Comparison of ENCODE assay signal across 13 cellular contexts in the genomic region with DNA sequence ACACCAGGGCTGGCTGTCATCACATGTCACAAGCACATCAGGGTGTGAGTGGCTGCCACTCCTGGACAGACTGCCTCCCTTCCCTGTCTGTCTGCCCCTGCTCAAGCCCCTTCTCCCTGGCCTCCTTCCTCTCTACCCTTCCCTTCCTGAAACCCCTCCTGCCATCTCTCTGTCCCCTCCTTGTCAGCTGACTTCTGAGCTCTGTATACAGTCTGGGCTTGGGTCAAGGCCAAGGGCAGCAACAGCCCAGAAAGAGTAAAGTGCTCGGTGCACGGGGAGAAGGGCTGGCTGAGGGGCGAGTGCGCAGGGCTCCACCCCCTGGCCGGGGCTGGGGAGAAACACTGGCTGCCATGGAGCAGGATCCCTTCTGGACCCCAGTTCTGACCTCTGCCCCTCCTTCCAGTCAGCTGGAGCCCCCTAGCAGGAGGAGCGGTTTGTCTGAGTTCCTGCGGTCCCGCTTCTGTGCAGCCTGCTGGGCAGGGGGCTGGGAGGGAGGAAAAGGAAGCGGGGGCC. TPM values are rescaled to one million over a fixed set of nuclear protein-coding genes. Genes with fewer than 3 reads are reported as not detected.
DNase-seq lines count a peak whose midpoint lies in the region; FAIRE-seq and TF ChIP-seq lines count a peak whose summit lies in the region.
"Had no signal": no experiment of that assay in that cellular context is flagged by ENCODE, and none has a peak within 500 bp of the region (broad histone marks: within the 10 kb centered on the region; RNA-seq: fewer than 3 reads in every experiment).

No MANE protein-coding gene starts in this region.

- no peak for TF ChIP-seq EP300 in H1 (IDR thresholded peaks at IDR 0.05; ENCODE audit: borderline replicate concordance in 1 of 2, low read depth in 2 of 2, low read length in 2 of 2)

- no peak overlapping the region for H2AFZ ChIP-seq in H1 (ENCODE audit: low read length)
- no peak overlapping the region for H2AFZ ChIP-seq in smooth muscle cell (ENCODE audit: low read depth)

- no peak for DNase-seq in activated naive CD4-positive, alpha-beta T cell treated with anti-CD3 and anti-CD28 coated beads for 36 hours
- DNase-seq in activated naive CD4-positive, alpha-beta T cell treated with anti-CD3 and anti-CD28 coated beads, Interleukin-2, amount 50 U/mL, for 16 hours = no peak
- DNase-seq in NB4 (ENCODE audit: low read depth) (peak; percentile 55), H1 (ENCODE audit: low read depth in 1 of 2, low spot score in 2 of 2) (peak in 1 of 2 experiments; percentile 65), smooth muscle cell (lab: John Stamatoyannopoulos, UW; ENCODE audit: unreplicated experiment) (no peak), hypothalamus (lab: John Stamatoyannopoulos, UW) (no peak), erythroblast (lab: John Stamatoyannopoulos, UW) (no peak), NCI-H345 treated with DMSO at 0.1 percent for 48 hours (lab: John Stamatoyannopoulos, UW; ENCODE audit: unreplicated experiment) (no peak)
- DNase-seq: activated CD8-positive, alpha-beta memory T cell treated with anti-CD3 and anti-CD28 coated beads, Interleukin-2, amount 50 U/mL, for 48 hours; NCI-H187 treated with DMSO at 0.1 percent for 48 hours had no signal

- H3K4me2 ChIP-seq in H1 (ENCODE audit: insufficient read depth in 1 of 2, low read depth in 2 of 2, low read length in 2 of 2) (peak overlapping the region in 1 of 2 experiments; percentile 88; a peak in 3 of 4 replicates), smooth muscle cell (peak overlapping the region; percentile 61)

- H4K20me1 ChIP-seq in H1 (replicated peaks in 1 of 2; ENCODE audit: control insufficient read depth in 1 of 2, insufficient read depth in 2 of 2, low read length in 2 of 2) (no peaks in the 10 kb centered on the region), smooth muscle cell (ENCODE audit: low read depth) (no peaks in the 10 kb centered on the region)

- no peak overlapping the region for H3K56ac ChIP-seq in H1 (replicated peaks; ENCODE audit: insufficient read length, low read depth, low read length)

- H3K79me2 ChIP-seq in H1 (ENCODE audit: control insufficient read depth in 1 of 2, insufficient read depth in 2 of 2, low read length in 2 of 2) = no peaks in the 10 kb centered on the region
- H3K79me2 ChIP-seq in smooth muscle cell (ENCODE audit: low read depth) = no peaks in the 10 kb centered on the region

- WGBS in H1 (ENCODE audit: extremely low coverage in 1 of 2, insufficient coverage in 1 of 2, insufficient read length in 1 of 2, insufficient replicate concordance in 2 of 2, low coverage in 1 of 2, low lambda C conversion rate in 2 of 2, missing lambda C conversion rate in 1 of 2), 2 experiments = 24% methylated on average over 9 of the region's 9 CpGs; no CpG with 5 or more reads in 1 of the 2 experiments
- WGBS in smooth muscle cell (ENCODE audit: low lambda C conversion rate) = 32% methylated on average over 9 of the region's 9 CpGs

- intact Hi-C loops in activated naive CD4-positive, alpha-beta T cell treated with anti-CD3 and anti-CD28 coated beads for 36 hours (cut with micrococcal nuclease) = loop anchor here (2.0 to 5.0 kb wide), 3 partner anchors 21 to 175 kb away; partner anchors contain the start of gene PCMTD2

- H2BK20ac ChIP-seq in H1 (ENCODE audit: low read length) = no peak overlapping the region

- 0 out of 2 replicates have a peak overlapping the region, but pooled peaks have one; percentile 18 for H2BK5ac ChIP-seq in H1 (ENCODE audit: low read depth, low read length)

- FAIRE-seq in H1 (lab: Jason Lieb, UNC) = no peak

- H4K5ac ChIP-seq in H1 (ENCODE audit: insufficient read length, low read depth, low read length) = no peak overlapping the region

- peak overlapping the region; percentile 55; the same call in 1 of the 2 replicates for H2BK12ac ChIP-seq in H1 (ENCODE audit: low read depth, low read length)

- H3K18ac ChIP-seq in H1 (ENCODE audit: extremely low read depth, low read length) = no peak overlapping the region

- H3K23me2 ChIP-seq in H1 (ENCODE audit: low read depth, low read length) = peaks cover 22% of the 10 kb centered on the region; the same call in 1 of the 2 replicates

- H3K36me3 ChIP-seq in H1 (ENCODE audit: control insufficient read depth in 2 of 4, insufficient read depth in 4 of 4, low read length in 3 of 4) = no peaks in the 10 kb centered on the region
- H3K36me3 ChIP-seq in smooth muscle cell (ENCODE audit: low read depth) = no peaks in the 10 kb centered on the region

- no peak overlapping the region for H2BK15ac ChIP-seq in H1 (ENCODE audit: low read length)

- H3K36me3 Mint-ChIP-seq in activated naive CD4-positive, alpha-beta T cell treated with anti-CD3 and anti-CD28 coated beads for 36 hours (ENCODE audit: low read depth) = no peaks in the 10 kb centered on the region

- TF ChIP-seq POLR2A in NB4 (IDR thresholded peaks at IDR 0.05; ENCODE audit: extremely low read depth, insufficient read length) (no peak), H1 (IDR thresholded peaks at IDR 0.05; ENCODE audit: control extremely low read depth in 1 of 2, low read depth in 2 of 2, low read length in 2 of 2) (no peak), erythroblast (IDR thresholded peaks at IDR 0.05; ENCODE audit: low read length) (no peak)

- peaks cover 14% of the 10 kb centered on the region for H3F3A ChIP-seq in smooth muscle cell (ENCODE audit: low read depth)

- no peak overlapping the region for H2AK5ac ChIP-seq in H1 (ENCODE audit: low read depth, low read length)

- H3K27ac ChIP-seq in H1 (ENCODE audit: low read depth, low read length) = no peak overlapping the region
- no peak overlapping the region for H3K27ac ChIP-seq in smooth muscle cell (ENCODE audit: low read depth)

- H3K27ac Mint-ChIP-seq in activated naive CD4-positive, alpha-beta T cell treated with anti-CD3 and anti-CD28 coated beads for 36 hours = no peak overlapping the region

- peaks cover 9% of the 10 kb centered on the region for H3K27me3 Mint-ChIP-seq in activated naive CD4-positive, alpha-beta T cell treated with anti-CD3 and anti-CD28 coated beads for 36 hours (ENCODE audit: low read depth)

- CTCF ChIA-PET in activated naive CD4-positive, alpha-beta T cell treated with anti-CD3 and anti-CD28 coated beads for 36 hours (lab: Charles Lee) = interaction anchor here (0.9 to 5.7 kb wide), 4 partner anchors 12 to 43 kb away, joined by 3 to 47 read pairs (median 8); no protein-coding TSS in a partner anchor
- CTCF ChIA-PET in H1 (lab: Charles Lee; ENCODE audit: partially characterized antibody) = interaction anchor here (1.0 to 13.0 kb wide), 10 partner anchors 9 to 56 kb away, joined by 3 to 144 read pairs (median 6); partner anchors contain the start of genes SOX18 and TCEA2

- peaks cover 6 to 55% (median 42%) of the 10 kb centered on the region in 4 experiments for H3K27me3 ChIP-seq in H1 (replicated peaks in 1 of 4; ENCODE audit: control insufficient read depth in 3 of 4, extremely low read depth in 1 of 4, insufficient read depth in 3 of 4, low read length in 3 of 4)
- H3K27me3 ChIP-seq in smooth muscle cell (ENCODE audit: low read depth) = peaks cover 26% of the 10 kb centered on the region

- TF ChIP-seq CTCF in NB4 (IDR thresholded peaks at IDR 0.05; ENCODE audit: low read depth, low read length) (no peak), H1 (IDR thresholded peaks at IDR 0.05; ENCODE audit: control extremely low read depth in 1 of 3, insufficient read depth in 1 of 3, low read depth in 1 of 3, low read length in 3 of 3) (no peak), smooth muscle cell (IDR thresholded peaks at IDR 0.05; ENCODE audit: borderline replicate concordance, insufficient read depth, poor library complexity, severe bottlenecking) (no peak)

- H3K9me3 Mint-ChIP-seq in activated naive CD4-positive, alpha-beta T cell treated with anti-CD3 and anti-CD28 coated beads for 36 hours = peaks cover 3% of the 10 kb centered on the region

- POLR2A ChIA-PET in H1 (lab: Charles Lee; ENCODE audit: partially characterized antibody) = interaction anchor here (1.1 kb wide), 1 partner anchor 11 kb away, joined by 3 read pairs; no protein-coding TSS in a partner anchor

- no peak overlapping the region for H3K4me3 ChIP-seq in NB4 (ENCODE audit: low read depth, low read length)
- no peak overlapping the region; a peak in 1 of 8 replicates for H3K4me3 ChIP-seq in H1 (ENCODE audit: extremely low read depth in 1 of 4, insufficient read depth in 2 of 4, low read depth in 3 of 4, low read length in 4 of 4)
- H3K4me3 ChIP-seq in smooth muscle cell = no peak overlapping the region

- no peak overlapping the region for H2BK120ac ChIP-seq in H1 (replicated peaks; ENCODE audit: low read depth, low read length)

- H3K9ac ChIP-seq in H1 (replicated peaks in 1 of 4; ENCODE audit: extremely low read depth in 1 of 4, low read depth in 3 of 4, low read length in 3 of 4) (no peak overlapping the region), smooth muscle cell (ENCODE audit: low read depth) (no peak overlapping the region)

- peak overlapping the region; percentile 36 for H3K4me3 Mint-ChIP-seq in activated naive CD4-positive, alpha-beta T cell treated with anti-CD3 and anti-CD28 coated beads for 36 hours

- peaks cover 0 to 38% (median 20%) of the 10 kb centered on the region in 4 experiments; a peak in 6 of 7 replicates for H3K4me1 ChIP-seq in H1 (replicated peaks in 1 of 4; ENCODE audit: control insufficient read depth in 3 of 4, insufficient read depth in 4 of 4, low read length in 3 of 4)
- H3K4me1 ChIP-seq in smooth muscle cell (ENCODE audit: low read depth) = peaks cover 18% of the 10 kb centered on the region

- no peak for TF ChIP-seq RAD21 in H1 (IDR thresholded peaks at IDR 0.05 in 1 of 2, conservative IDR thresholded peaks at IDR 0.05 in 1 of 2; ENCODE audit: low read depth in 2 of 2, low read length in 2 of 2)

- H3K79me1 ChIP-seq in H1 (ENCODE audit: low read depth, low read length) = no peaks in the 10 kb centered on the region

- H3K14ac ChIP-seq in H1 (ENCODE audit: insufficient read length) = no peak overlapping the region

- H4K91ac ChIP-seq in H1 (replicated peaks; ENCODE audit: insufficient read length, low read length) = no peak overlapping the region

- H4K8ac ChIP-seq in H1 (ENCODE audit: extremely low read depth, insufficient read depth, low read length) = no peak overlapping the region

- H3K23ac ChIP-seq in H1 (ENCODE audit: insufficient read length) = no peak overlapping the region

- H3K4me1 Mint-ChIP-seq in activated naive CD4-positive, alpha-beta T cell treated with anti-CD3 and anti-CD28 coated beads for 36 hours (ENCODE audit: low read depth) = peaks cover 31% of the 10 kb centered on the region

- H3K4ac ChIP-seq in H1 (replicated peaks; ENCODE audit: insufficient read length, low read depth, low read length) = no peak overlapping the region

- no peaks in the 10 kb centered on the region for H3K9me3 ChIP-seq in H1 (ENCODE audit: insufficient read depth in 2 of 2, low read depth in 1 of 2, low read length in 1 of 2)
- no peaks in the 10 kb centered on the region for H3K9me3 ChIP-seq in smooth muscle cell (replicated peaks; ENCODE audit: low read depth)

RNA-seq across cellular contexts. Expression of gene LKAAEAR1, which starts 2.0 kb away (rescaled TPM):
- under 1 TPM; 0.33 to 0.62 TPM for total RNA-seq in activated naive CD4-positive, alpha-beta T cell treated with anti-CD3 and anti-CD28 coated beads for 36 hours
- 0.41 and 0.52 TPM in 2 replicates for total RNA-seq in H1 (2021; fragmentation: NEBNext Ultra II Directional; extraction: Animal tissue kit (Norgen Biotek cat#: 25700))
- polyA plus RNA-seq in H1 (2011; rRNA removed) (0.53 and 0.91 TPM in 2 replicates), smooth muscle cell (0.79 and 1.6 TPM in 2 replicates)
- polyA plus RNA-seq in H1 (2011; cell fraction: cytosol; rRNA removed) = 0.65 TPM
- polyA plus RNA-seq in H1 (2011; cell fraction: nucleus; rRNA removed) = 0.34 TPM
- polyA plus RNA-seq in H1 (2012, experiment 1 of 2) = 0.24 TPM in 1 of 4 replicates, not detected in the others
- polyA plus RNA-seq in H1 (2012, experiment 2 of 2) = not detected
- 0.20 TPM for polyA plus RNA-seq in H1 (2013, experiment 1 of 2)
- 0.28 TPM for polyA plus RNA-seq in H1 (2013, experiment 2 of 2)
- not detected in 2 replicates for polyA minus RNA-seq in H1 (2011; rRNA and poly(A)+ RNA removed)
- not detected for polyA minus RNA-seq in H1 (2011; cell fraction: cytosol; rRNA and poly(A)+ RNA removed)
- polyA minus RNA-seq in H1 (2011; cell fraction: nucleus; rRNA and poly(A)+ RNA removed) = not detected
- 4.5 TPM in 1 of 2 replicates, not detected in the other for total RNA-seq in smooth muscle cell
- total RNA-seq: HT-29, urinary bladder had no signal

RNA-seq across cellular contexts. Expression of gene OPRL1, which starts 2.3 kb away (rescaled TPM):
- total RNA-seq in activated naive CD4-positive, alpha-beta T cell treated with anti-CD3 and anti-CD28 coated beads for 36 hours = under 1 TPM; 0.45 to 0.47 TPM
- total RNA-seq in H1 (2021; fragmentation: NEBNext Ultra II Directional; extraction: Animal tissue kit (Norgen Biotek cat#: 25700)) = 0.52 and 0.63 TPM in 2 replicates
- polyA plus RNA-seq in H1 (2011; rRNA removed) (0.98 and 2.0 TPM in 2 replicates), smooth muscle cell (3.1 and 4.3 TPM in 2 replicates)
- polyA plus RNA-seq in H1 (2011; cell fraction: cytosol; rRNA removed) = 1.3 TPM
- 2.1 TPM for polyA plus RNA-seq in H1 (2011; cell fraction: nucleus; rRNA removed)
- polyA plus RNA-seq in H1 (2012, experiment 1 of 2) = 0.52 to 1.4 TPM (median 1.1 TPM) in 4 replicates
- 0.81 TPM for polyA plus RNA-seq in H1 (2012, experiment 2 of 2)
- polyA plus RNA-seq in H1 (2013, experiment 1 of 2) = 0.39 TPM
- 0.46 TPM for polyA plus RNA-seq in H1 (2013, experiment 2 of 2)
- 1.2 and 1.4 TPM in 2 replicates for polyA minus RNA-seq in H1 (2011; rRNA and poly(A)+ RNA removed)
- polyA minus RNA-seq in H1 (2011; cell fraction: cytosol; rRNA and poly(A)+ RNA removed) = 1.4 TPM
- polyA minus RNA-seq in H1 (2011; cell fraction: nucleus; rRNA and poly(A)+ RNA removed) = 0.50 TPM
- 2.9 and 6.4 TPM in 2 replicates for total RNA-seq in smooth muscle cell

RNA-seq across cellular contexts. Expression of gene RGS19, which starts 2.9 kb away (rescaled TPM):
- total RNA-seq in activated naive CD4-positive, alpha-beta T cell treated with anti-CD3 and anti-CD28 coated beads for 36 hours = 10 to 100 TPM; 20.6 to 23.5 TPM
- total RNA-seq in H1 (2021; fragmentation: NEBNext Ultra II Directional; extraction: Animal tissue kit (Norgen Biotek cat#: 25700)) = 12.7 and 13.1 TPM in 2 replicates
- polyA plus RNA-seq in H1 (2011; rRNA removed) = 16.8 and 21.9 TPM in 2 replicates
- 14.6 TPM for polyA plus RNA-seq in H1 (2011; cell fraction: cytosol; rRNA removed)
- polyA plus RNA-seq in H1 (2011; cell fraction: nucleus; rRNA removed) = 18.9 TPM
- polyA plus RNA-seq in H1 (2012, experiment 1 of 2) = 9.5 to 12.1 TPM (median 10.6 TPM) in 4 replicates
- 8.8 TPM for polyA plus RNA-seq in H1 (2012, experiment 2 of 2)
- 9.0 TPM for polyA plus RNA-seq in H1 (2013, experiment 1 of 2)
- 8.9 TPM for polyA plus RNA-seq in H1 (2013, experiment 2 of 2)
- 4.3 and 4.8 TPM in 2 replicates for polyA minus RNA-seq in H1 (2011; rRNA and poly(A)+ RNA removed)
- polyA minus RNA-seq in H1 (2011; cell fraction: cytosol; rRNA and poly(A)+ RNA removed) = 8.7 TPM
- polyA minus RNA-seq in H1 (2011; cell fraction: nucleus; rRNA and poly(A)+ RNA removed) = 6.3 TPM
- total RNA-seq in smooth muscle cell = 14.9 and 17.4 TPM in 2 replicates
- polyA plus RNA-seq in smooth muscle cell = 24.6 and 25.4 TPM in 2 replicates

RNA-seq across cellular contexts. Expression of gene TCEA2, which starts 19.2 kb away (rescaled TPM):
- total RNA-seq in activated naive CD4-positive, alpha-beta T cell treated with anti-CD3 and anti-CD28 coated beads for 36 hours = 10 to 100 TPM; 16.7 to 18.2 TPM
- 41.4 and 46.3 TPM in 2 replicates for total RNA-seq in H1 (2021; fragmentation: NEBNext Ultra II Directional; extraction: Animal tissue kit (Norgen Biotek cat#: 25700))
- polyA plus RNA-seq in H1 (2011; rRNA removed) (42.3 and 66.0 TPM in 2 replicates), smooth muscle cell (83.4 and 89.5 TPM in 2 replicates)
- polyA plus RNA-seq in H1 (2011; cell fraction: cytosol; rRNA removed) = 52.5 TPM
- 118 TPM for polyA plus RNA-seq in H1 (2011; cell fraction: nucleus; rRNA removed)
- polyA plus RNA-seq in H1 (2012, experiment 1 of 2) = 34.2 to 60.1 TPM (median 48.8 TPM) in 4 replicates
- 35.4 TPM for polyA plus RNA-seq in H1 (2012, experiment 2 of 2)
- 55.3 TPM for polyA plus RNA-seq in H1 (2013, experiment 1 of 2)
- 51.7 TPM for polyA plus RNA-seq in H1 (2013, experiment 2 of 2)
- 9.5 and 12.8 TPM in 2 replicates for polyA minus RNA-seq in H1 (2011; rRNA and poly(A)+ RNA removed)
- polyA minus RNA-seq in H1 (2011; cell fraction: cytosol; rRNA and poly(A)+ RNA removed) = 14.2 TPM
- polyA minus RNA-seq in H1 (2011; cell fraction: nucleus; rRNA and poly(A)+ RNA removed) = 35.6 TPM
- total RNA-seq in smooth muscle cell = 24.9 and 41.0 TPM in 2 replicates

RNA-seq across cellular contexts. Expression of gene NPBWR2, which starts 25.2 kb away (rescaled TPM):
- total RNA-seq in activated naive CD4-positive, alpha-beta T cell treated with anti-CD3 and anti-CD28 coated beads for 36 hours = not detected
- total RNA-seq in H1 (2021; fragmentation: NEBNext Ultra II Directional; extraction: Animal tissue kit (Norgen Biotek cat#: 25700)) = not detected in 2 replicates
- polyA plus RNA-seq in H1 (2011; rRNA removed) = not detected in 2 replicates
- not detected for polyA plus RNA-seq in H1 (2011; cell fraction: cytosol; rRNA removed)
- polyA plus RNA-seq in H1 (2011; cell fraction: nucleus; rRNA removed) = not detected
- 0.11 TPM in 1 of 4 replicates, not detected in the others for polyA plus RNA-seq in H1 (2012, experiment 1 of 2)
- polyA plus RNA-seq in H1 (2012, experiment 2 of 2) = not detected
- polyA plus RNA-seq in H1 (2013, experiment 1 of 2) = not detected
- not detected for polyA plus RNA-seq in H1 (2013, experiment 2 of 2)
- not detected in 2 replicates for polyA minus RNA-seq in H1 (2011; rRNA and poly(A)+ RNA removed)
- not detected for polyA minus RNA-seq in H1 (2011; cell fraction: cytosol; rRNA and poly(A)+ RNA removed)
- polyA minus RNA-seq in H1 (2011; cell fraction: nucleus; rRNA and poly(A)+ RNA removed) = not detected
- not detected in 2 replicates for total RNA-seq in smooth muscle cell
- not detected in 2 replicates for polyA plus RNA-seq in smooth muscle cell
- total RNA-seq: esophagus mucosa, HT-29, urinary bladder had no signal
- polyA plus RNA-seq: urinary bladder had no signal
